8 cellular contexts compared by ENCODE assay signal in the genomic region with DNA sequence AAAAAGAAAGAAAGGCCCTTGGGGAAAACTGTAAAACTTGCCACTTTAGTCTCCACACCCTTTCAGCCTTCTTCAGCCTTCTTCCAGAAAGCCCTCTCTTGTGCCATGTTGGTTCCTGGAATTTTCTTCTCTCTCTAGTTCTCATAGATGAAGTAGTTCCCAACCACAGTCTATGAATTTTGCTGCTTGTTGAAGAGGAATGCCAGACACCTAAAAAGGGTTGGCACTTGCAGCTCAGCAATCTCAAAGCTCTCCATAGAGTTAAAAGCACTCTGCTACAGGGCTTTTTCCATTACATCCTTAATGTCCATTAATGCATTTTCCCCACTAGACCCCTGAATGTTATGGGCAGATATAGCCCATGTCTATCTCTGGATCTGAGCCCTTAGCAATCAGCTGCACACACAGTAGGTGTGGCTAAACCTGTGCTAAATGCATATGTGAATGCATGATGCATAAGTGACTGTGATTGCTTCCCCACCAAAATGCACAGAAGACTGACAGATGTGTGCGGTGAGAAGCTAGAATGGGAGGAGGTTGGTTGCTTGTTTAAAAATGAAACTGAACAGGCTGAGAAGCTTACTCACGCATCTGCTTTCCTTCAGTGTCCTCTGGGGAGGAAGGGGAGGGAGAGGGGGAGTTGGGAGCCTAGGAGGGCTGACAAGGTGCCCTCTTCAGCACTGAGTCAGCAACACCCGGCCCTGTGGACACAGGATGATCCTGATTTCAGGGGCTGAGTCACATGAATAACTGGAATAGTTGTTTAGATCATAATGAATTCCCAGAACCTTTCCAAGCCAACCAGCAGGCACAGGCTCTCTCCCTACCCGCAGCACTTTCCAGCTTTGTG.
DNase-seq lines count a peak whose midpoint lies in the region; ATAC-seq and TF ChIP-seq lines count a peak whose summit lies in the region.

No MANE protein-coding gene starts in this region.

- TF ChIP-seq CTCF in fibroblast of the aortic adventitia (IDR thresholded peaks at IDR 0.05; ENCODE audit: insufficient read depth, low read length) (no peak), ovary (IDR thresholded peaks at IDR 0.05) (peak in 1 of 3 donors; percentile 15)

- H3K27ac ChIP-seq in ovary, result peak overlapping the region in 1 of 2 donors; percentile 55

- no peaks in the 10 kb centered on the region for H3K36me3 ChIP-seq in ovary

- 0 to 4% (median 3%) methylated on average over 4 of the region's 4 CpGs for WGBS in ovary, 3 donors

- TF ChIP-seq POLR2A in ovary (IDR thresholded peaks at IDR 0.05), result no peak

- DNase-seq in DMS53 (lab: John Stamatoyannopoulos, UW) (peak; percentile 87), T1000 (lab: John Stamatoyannopoulos, UW) (peak; percentile 96), fibroblast of the aortic adventitia (ENCODE audit: low read depth) (peak; percentile 99), ovary (peak; percentile 74 to 90 (median 84)), NCI-H2196 treated with DMSO at 0.1 percent for 48 hours (lab: John Stamatoyannopoulos, UW; ENCODE audit: unreplicated experiment) (no peak), G401 (ENCODE audit: low spot score) (no peak)

- peaks cover 4% of the 10 kb centered on the region for H3K4me1 ChIP-seq in ovary (ENCODE audit: insufficient read depth)

- intact Hi-C loops in ovary (cut with DNase I), result loop anchor here in 1 of 4 donors (10.0 kb wide), 1 partner anchor 366 kb away; a partner anchor contains a TSS

- peak; percentile 72 for TF ChIP-seq EP300 in ovary (IDR thresholded peaks at IDR 0.05)

- H3K27me3 ChIP-seq in ovary, result no peaks in the 10 kb centered on the region

- H3K4me3 ChIP-seq in fibroblast of the aortic adventitia (ENCODE audit: low read depth, low read length) (peak overlapping the region; percentile 47), ovary (no peak overlapping the region)

- ATAC-seq in GM19395 (IDR thresholded peaks at IDR 0.05; ENCODE audit: unreplicated experiment) (peak; percentile 67), HG03442 (IDR thresholded peaks at IDR 0.05; ENCODE audit: unreplicated experiment) (peak; percentile 57)

- H3K9me3 ChIP-seq in ovary, result no peaks in the 10 kb centered on the region

- in situ Hi-C loops in G401 (cut with HindIII; ENCODE audit: low sequenced_read_pairs), result no loop called here

Comparison
In these comparisons a context has a peak if more than half of its experiments do, and no peak if none do; other contexts are left out.
1. DNase-seq: peak in DMS53 (single experiment), T1000 (single experiment), fibroblast of the aortic adventitia (single experiment) and ovary (5 of 5); none in NCI-H2196 treated with DMSO at 0.1 percent for 48 hours (single experiment) and G401 (single experiment).